In genomic region chr10:132396495-132397035, GRCh38 we compare ENCODE assay signal across 1 cellular context.
TF ChIP-seq lines count a peak whose summit lies in the region.

No MANE protein-coding gene starts in this region.

TF ChIP-seq in HepG2, 621 proteins besides CTCF, POLR2A, EP300 and RAD21 (continued from another document):
- TF ChIP-seq TP53 (CRISPR knock-in tag; conservative IDR thresholded peaks at IDR 0.05) (no peak), JUND (CRISPR knock-in tag; IDR thresholded peaks at IDR 0.05) (no peak), FOXK2 (IDR thresholded peaks at IDR 0.05) (no peak), ZBTB26 (CRISPR knock-in tag; IDR thresholded peaks at IDR 0.05; ENCODE audit: borderline replicate concordance) (no peak), REPIN1 (CRISPR knock-in tag; IDR thresholded peaks at IDR 0.05; ENCODE audit: borderline replicate concordance, low read depth) (no peak), ZBTB2 (CRISPR knock-in tag; IDR thresholded peaks at IDR 0.05; ENCODE audit: low read depth) (peak; percentile 60), NPAS2 (CRISPR knock-in tag; IDR thresholded peaks at IDR 0.05; ENCODE audit: borderline replicate concordance) (no peak), ZNF343 (CRISPR knock-in tag; IDR thresholded peaks at IDR 0.05) (no peak), ZFY (CRISPR knock-in tag; IDR thresholded peaks at IDR 0.05) (peak; percentile 26; the same call in 1 of the 2 replicates), HNRNPK (IDR thresholded peaks at IDR 0.05; ENCODE audit: low read depth, low read length, poor library complexity, severe bottlenecking) (peak; percentile 4), ATF7-NPFF (CRISPR knock-in tag; IDR thresholded peaks at IDR 0.05; ENCODE audit: low read depth) (no peak), RFXANK (CRISPR knock-in tag; IDR thresholded peaks at IDR 0.05) (no peak), AFF4 (CRISPR knock-in tag; IDR thresholded peaks at IDR 0.05) (no peak), ZNF841 (CRISPR knock-in tag; IDR thresholded peaks at IDR 0.05; ENCODE audit: borderline replicate concordance) (no peak), PATZ1 (CRISPR knock-in tag; IDR thresholded peaks at IDR 0.05) (no peak), ELF3 (CRISPR knock-in tag; IDR thresholded peaks at IDR 0.05) (0 out of 2 replicates have a peak, but pooled peaks have one; percentile 0), IKZF5 (CRISPR knock-in tag; IDR thresholded peaks at IDR 0.05) (no peak), ZNF281 (CRISPR knock-in tag; IDR thresholded peaks at IDR 0.05; ENCODE audit: borderline replicate concordance) (0 out of 2 replicates have a peak, but pooled peaks have one; percentile 8), ZNF552 (CRISPR knock-in tag; IDR thresholded peaks at IDR 0.05; ENCODE audit: borderline replicate concordance) (no peak), ZNF639 (CRISPR knock-in tag; conservative IDR thresholded peaks at IDR 0.05) (0 out of 2 replicates have a peak, but pooled peaks have one; percentile 11), IRX3 (CRISPR knock-in tag; IDR thresholded peaks at IDR 0.05; ENCODE audit: borderline replicate concordance, low read depth) (no peak), NFE2 (CRISPR knock-in tag; IDR thresholded peaks at IDR 0.05) (no peak), MAX (IDR thresholded peaks at IDR 0.05) (peak; percentile 24; the same call in 1 of the 2 replicates), MLX (CRISPR knock-in tag; IDR thresholded peaks at IDR 0.05) (no peak), MIXL1 (CRISPR knock-in tag; IDR thresholded peaks at IDR 0.05) (no peak)
